In the genomic region with DNA sequence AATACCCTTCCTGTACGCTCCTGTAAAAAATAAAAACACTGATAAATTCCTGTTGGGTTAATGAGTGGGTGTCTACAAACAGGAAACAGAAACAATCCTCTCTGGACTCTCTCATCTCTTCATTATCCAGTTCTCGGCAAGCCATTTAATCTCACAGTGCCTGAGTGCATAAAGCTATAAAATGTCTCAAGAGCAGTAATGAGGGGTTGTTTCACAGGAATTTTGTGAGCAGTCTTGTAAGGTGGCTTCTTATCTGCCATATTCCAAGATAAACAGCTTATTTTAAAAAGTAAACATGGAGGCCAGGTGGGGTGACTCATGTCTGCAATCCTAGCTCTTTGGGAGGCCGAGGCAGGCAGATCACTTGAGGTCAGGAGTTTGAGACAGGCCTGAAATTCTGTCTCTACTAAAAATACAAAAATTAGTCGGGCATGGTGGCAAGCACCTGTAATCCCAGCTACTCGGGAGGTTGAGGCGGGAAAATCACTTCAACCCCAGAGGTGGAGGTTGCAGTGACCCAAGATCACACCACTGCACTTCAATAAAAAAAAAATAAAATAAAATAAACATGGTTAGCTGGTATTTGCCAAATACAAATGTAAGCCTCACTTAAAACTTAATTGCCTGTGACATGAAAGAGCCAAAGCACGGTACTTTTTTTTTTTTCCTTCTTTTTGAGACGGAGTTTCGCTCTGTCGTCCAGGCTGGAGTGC, we compare ENCODE assay signal across 9 cellular contexts. TPM values are rescaled to one million over a fixed set of nuclear protein-coding genes. Genes with fewer than 3 reads are reported as not detected.
DNase-seq lines count a peak whose midpoint lies in the region; ATAC-seq, FAIRE-seq and TF ChIP-seq lines count a peak whose summit lies in the region.
"Had no signal": no experiment of that assay in that cellular context is flagged by ENCODE, and none has a peak within 500 bp of the region (broad histone marks: within the 10 kb centered on the region; RNA-seq: fewer than 3 reads in every experiment).

No MANE protein-coding gene starts in this region.

- no peaks in the 10 kb centered on the region for H3K27me3 Mint-ChIP-seq in MCF 10A (ENCODE audit: insufficient read depth, unreplicated experiment)

- H3K9ac ChIP-seq in muscle layer of colon (ENCODE audit: low read length), result no peak overlapping the region

- peak overlapping the region in 1 of 2 donors; percentile 1 for H3K4me3 ChIP-seq in muscle layer of colon (ENCODE audit: low read depth in 1 of 2, low read length in 2 of 2)
- H3K4me3 ChIP-seq: cardiac muscle cell had no signal

- no peak for TF ChIP-seq POLR2A in GM12891 (IDR thresholded peaks at IDR 0.05; ENCODE audit: low read depth, low read length)

- DNase-seq in AG08395 (ENCODE audit: low spot score) (peak; percentile 21), HuH-7 (ENCODE audit: low spot score) (peak; percentile 34), MCF 10A (ENCODE audit: unreplicated experiment) (peak; percentile 42), GM12891 (ENCODE audit: insufficient read length, low spot score) (no peak), SK-N-DZ (ENCODE audit: low spot score) (no peak)

- intact Hi-C loops in MCF 10A (cut with micrococcal nuclease), result no loop called here

- H3K4me1 Mint-ChIP-seq in MCF 10A (ENCODE audit: insufficient read depth, unreplicated experiment), result peaks cover 24% of the 10 kb centered on the region

- no peaks in the 10 kb centered on the region for H3K27me3 ChIP-seq in muscle layer of colon (ENCODE audit: control insufficient read depth in 1 of 2, insufficient read depth in 2 of 2, low read length in 2 of 2)
- H3K27me3 ChIP-seq: cardiac muscle cell had no signal

- H3K9me3 Mint-ChIP-seq in MCF 10A (ENCODE audit: unreplicated experiment), result no peaks in the 10 kb centered on the region

- H3K27ac Mint-ChIP-seq in MCF 10A (ENCODE audit: low read depth, unreplicated experiment), result peak overlapping the region; percentile 95

- peaks cover 40% of the 10 kb centered on the region for H3K36me3 Mint-ChIP-seq in MCF 10A (ENCODE audit: insufficient read depth, unreplicated experiment)

- no peak for FAIRE-seq in GM12891 (lab: Jason Lieb, UNC)

- peak overlapping the region; percentile 76 for H3K27ac ChIP-seq in muscle layer of colon (ENCODE audit: low read depth, low read length)
- H3K27ac ChIP-seq: cardiac muscle cell had no signal

- ATAC-seq in GM21360 (IDR thresholded peaks at IDR 0.05; ENCODE audit: unreplicated experiment) (no peak), HG03442 (IDR thresholded peaks at IDR 0.05; ENCODE audit: unreplicated experiment) (no peak)

- CTCF ChIA-PET in MCF 10A (lab: Yijun Ruan, JAX), result interaction anchor here (0.6 to 1.9 kb wide), 3 partner anchors 13 to 79 kb away, joined by 3 to 8 read pairs (median 3); no protein-coding TSS in a partner anchor

- no peak for TF ChIP-seq CTCF in MCF 10A (IDR thresholded peaks at IDR 0.05; ENCODE audit: unreplicated experiment)

- no peak overlapping the region for H3K4me3 Mint-ChIP-seq in MCF 10A (ENCODE audit: unreplicated experiment)

- POLR2A ChIA-PET in MCF 10A (lab: Yijun Ruan, JAX), result interaction anchor here (0.7 to 3.2 kb wide), 6 partner anchors 16 to 338 kb away, joined by 3 to 21 read pairs (median 4); no protein-coding TSS in a partner anchor

- H3K9me3 ChIP-seq in muscle layer of colon (ENCODE audit: low read length), result no peaks in the 10 kb centered on the region

- BruUV-seq in MCF 10A (replicated peaks; lab: Mats Ljungman, UMichigan), result no TSS peak

- H3K36me3 ChIP-seq in muscle layer of colon (ENCODE audit: insufficient read depth, low read length), result peaks cover 3% of the 10 kb centered on the region
- H3K36me3 ChIP-seq: cardiac muscle cell had no signal

- peaks cover 49% of the 10 kb centered on the region for H3K4me1 ChIP-seq in muscle layer of colon (ENCODE audit: insufficient read depth, low read length)

TF ChIP-seq in GM12891, 5 proteins besides CTCF, POLR2A, EP300 and RAD21:
- TF ChIP-seq POLR2AphosphoS5 (IDR thresholded peaks at IDR 0.05; ENCODE audit: low read depth, low read length), result no peak
- TF ChIP-seq SPI1 (IDR thresholded peaks at IDR 0.05; ENCODE audit: low read depth, low read length), result no peak
- TF ChIP-seq PAX5 (IDR thresholded peaks at IDR 0.05; ENCODE audit: insufficient read depth, low read length, severe bottlenecking), result no peak
- TF ChIP-seq TAF1 (IDR thresholded peaks at IDR 0.05; ENCODE audit: low read depth, low read length), result no peak
- no peak for TF ChIP-seq POU2F2 (IDR thresholded peaks at IDR 0.05; ENCODE audit: low read depth, low read length)

RNA-seq across cellular contexts. Expression of gene CLIP1, which starts 54.0 kb away (rescaled TPM):
- 92.6 and 115 TPM in 2 replicates for total RNA-seq in MCF 10A (2022)
- polyA plus RNA-seq in GM12891 (2012; ENCODE audit: low read depth, missing spikeins), result 8.2 TPM
- polyA plus RNA-seq in SK-N-DZ (2014; cell fraction: cytosol; rRNA removed), result 20.4 and 23.6 TPM in 2 replicates
- 26.2 and 34.2 TPM in 2 replicates for polyA plus RNA-seq in SK-N-DZ (2014; cell fraction: nucleus; rRNA removed)

Comparison
In these comparisons a context has a peak if more than half of its experiments do, and no peak if none do; other contexts are left out.
1. DNase-seq: peak in AG08395 (single experiment), HuH-7 (single experiment) and MCF 10A (single experiment); none in GM12891 (single experiment) and SK-N-DZ (single experiment).